13 cellular contexts compared by ENCODE assay signal in genomic region chr6:30707281-30707850, GRCh38. TPM values are rescaled to one million over a fixed set of nuclear protein-coding genes. Genes with fewer than 3 reads are reported as not detected.
DNase-seq lines count a peak whose midpoint lies in the region; ATAC-seq and TF ChIP-seq lines count a peak whose summit lies in the region.
"Had no signal": no experiment of that assay in that cellular context is flagged by ENCODE, and none has a peak within 500 bp of the region (broad histone marks: within the 10 kb centered on the region; RNA-seq: fewer than 3 reads in every experiment).

No MANE protein-coding gene starts in this region.

- TF ChIP-seq CTCF in GM23338 (conservative IDR thresholded peaks at IDR 0.05; ENCODE audit: low read depth in 2 of 2): no peak
- TF ChIP-seq CTCF in SU-DHL-6 (IDR thresholded peaks at IDR 0.05; ENCODE audit: insufficient read depth, low read length, poor library complexity, severe bottlenecking): no peak
- TF ChIP-seq CTCF in tibial nerve (IDR thresholded peaks at IDR 0.05): no peak

- no peak overlapping the region for H3K27ac ChIP-seq in GM23338 (ENCODE audit: low read depth)
- no peak overlapping the region for H3K27ac ChIP-seq in SU-DHL-6 (ENCODE audit: low read depth, low read length)
- peak overlapping the region; percentile 43 for H3K27ac ChIP-seq in mesendoderm (ENCODE audit: low read depth, low read length)
- no peak overlapping the region for H3K27ac ChIP-seq in tibial nerve
- H3K27ac ChIP-seq: epithelial cell of prostate had no signal

- H3K36me3 Mint-ChIP-seq in GM23338 (ENCODE audit: low read depth): peaks cover 83% of the 10 kb centered on the region
- peaks cover 64% of the 10 kb centered on the region for H3K36me3 Mint-ChIP-seq in T-cell

- H3K27me3 ChIP-seq in GM23338 (ENCODE audit: insufficient read depth) (no peaks in the 10 kb centered on the region), SU-DHL-6 (ENCODE audit: low read length) (no peaks in the 10 kb centered on the region), mesendoderm (ENCODE audit: insufficient read depth, low read length, poor library complexity) (no peaks in the 10 kb centered on the region), tibial nerve (no peaks in the 10 kb centered on the region)

- H4K20me1 ChIP-seq in GM23338 (replicated peaks; ENCODE audit: insufficient read depth) (peaks cover 12% of the 10 kb centered on the region), SU-DHL-6 (ENCODE audit: low read depth, low read length) (no peaks in the 10 kb centered on the region)

- TF ChIP-seq POLR2A in tibial nerve (IDR thresholded peaks at IDR 0.05): no peak

- H3K4me3 Mint-ChIP-seq in GM23338: no peak overlapping the region; the same call in 2 of the 3 replicates
- H3K4me3 Mint-ChIP-seq in T-cell: no peak overlapping the region
- H3K4me3 Mint-ChIP-seq: stimulated activated naive CD8-positive, alpha-beta T cell treated with anti-CD3 and anti-CD28 coated beads, Interleukin-15, amount 100 ng/mL, for 72 hours had no signal

- H3K9me2 ChIP-seq in GM23338 (ENCODE audit: insufficient read depth) (no peaks in the 10 kb centered on the region), SU-DHL-6 (replicated peaks; ENCODE audit: insufficient read depth, low read length) (no peaks in the 10 kb centered on the region)

- DNase-seq in GM23338 (ENCODE audit: low spot score) (no peak), NCI-H2081 (lab: John Stamatoyannopoulos, UW) (peak; percentile 52 to 82), mesendoderm (peak; percentile 31), T-cell (no peak), T1000 (lab: John Stamatoyannopoulos, UW) (no peak), tibial nerve (ENCODE audit: low spot score in 2 of 2) (no peak), Kasumi-1 (lab: John Stamatoyannopoulos, UW) (no peak)
- DNase-seq: activated T-cell treated with anti-CD3 and anti-CD28 coated beads, Interleukin-2, amount 50 U/mL, for 1 hour; Caco-2; stimulated activated naive CD8-positive, alpha-beta T cell treated with anti-CD3 and anti-CD28 coated beads, Interleukin-15, amount 100 ng/mL, for 72 hours had no signal

- WGBS in mesendoderm (ENCODE audit: extremely low coverage, insufficient coverage, low lambda C conversion rate): no CpG with 5 or more reads among the region's 6 CpGs
- 82 to 88% methylated on average over 6 of the region's 6 CpGs for WGBS in tibial nerve, 2 donors

- H3K4me3 ChIP-seq in GM23338 (no peak overlapping the region), SU-DHL-6 (ENCODE audit: insufficient read depth, low read length, poor library complexity, severe bottlenecking) (no peak overlapping the region), mesendoderm (ENCODE audit: low read length) (no peak overlapping the region), tibial nerve (no peak overlapping the region)

- no peak overlapping the region for H2BK120ac ChIP-seq in mesendoderm (ENCODE audit: low read depth, low read length)

- H3K79me1 ChIP-seq in mesendoderm (ENCODE audit: low read length): no peaks in the 10 kb centered on the region

- CTCF ChIA-PET in T-cell (lab: Charles Lee): interaction anchor here in 1 of 2 donors (0.6 kb wide), 1 partner anchor 191 kb away, joined by 5 read pairs; no protein-coding TSS in a partner anchor

- peaks cover 22% of the 10 kb centered on the region for H3K36me3 ChIP-seq in GM23338 (ENCODE audit: insufficient read depth)
- H3K36me3 ChIP-seq in SU-DHL-6 (ENCODE audit: low read length): peaks cover 2% of the 10 kb centered on the region; the same call in 1 of the 2 replicates
- H3K36me3 ChIP-seq in mesendoderm (ENCODE audit: control insufficient read depth, insufficient read depth, low read length): peaks cover 3% of the 10 kb centered on the region
- H3K36me3 ChIP-seq in tibial nerve: peaks cover 1 to 100% (median 4%) of the 10 kb centered on the region in 3 donors

- POLR2A ChIA-PET in T-cell (lab: Charles Lee): interaction anchor here in 1 of 2 donors (0.6 kb wide), 1 partner anchor 1447 kb away, joined by 5 read pairs; no protein-coding TSS in a partner anchor

- no peak overlapping the region for H2AK5ac ChIP-seq in mesendoderm (ENCODE audit: low read length)

- peak overlapping the region; percentile 13; the same call in 1 of the 2 replicates for H3K9ac ChIP-seq in SU-DHL-6 (ENCODE audit: low read length)
- H3K9ac ChIP-seq in mesendoderm (ENCODE audit: low read length): no peak overlapping the region

- no peaks in the 10 kb centered on the region; the same call in 1 of the 3 replicates for H3K9me3 Mint-ChIP-seq in GM23338
- H3K9me3 Mint-ChIP-seq in T-cell: no peaks in the 10 kb centered on the region
- H3K9me3 Mint-ChIP-seq: stimulated activated naive CD8-positive, alpha-beta T cell treated with anti-CD3 and anti-CD28 coated beads, Interleukin-15, amount 100 ng/mL, for 72 hours had no signal

- H2BK5ac ChIP-seq in mesendoderm (ENCODE audit: low read length): no peak overlapping the region

- H2AFZ ChIP-seq in GM23338 (no peak overlapping the region), SU-DHL-6 (ENCODE audit: low read depth, low read length, severe bottlenecking) (no peak overlapping the region)

- no peak overlapping the region for H3K18ac ChIP-seq in mesendoderm (ENCODE audit: low read length)

- TF ChIP-seq EP300 in tibial nerve (IDR thresholded peaks at IDR 0.05): no peak

- no peak overlapping the region for H3K4me2 ChIP-seq in GM23338
- no peak overlapping the region for H3K4me2 ChIP-seq in SU-DHL-6 (ENCODE audit: low read depth, low read length, poor library complexity, severe bottlenecking)
- no peak overlapping the region for H3K4me2 ChIP-seq in mesendoderm (ENCODE audit: low read length)

- H3K27ac Mint-ChIP-seq in GM23338: peak overlapping the region; percentile 32; the same call in 1 of the 2 replicates
- no peak overlapping the region for H3K27ac Mint-ChIP-seq in T-cell
- H3K27ac Mint-ChIP-seq: progenitor cell of endocrine pancreas had no signal

- peaks cover 8% of the 10 kb centered on the region for H3K27me3 Mint-ChIP-seq in GM23338 (ENCODE audit: insufficient read depth, low read depth, poor library complexity)
- no peaks in the 10 kb centered on the region for H3K27me3 Mint-ChIP-seq in T-cell
- H3K27me3 Mint-ChIP-seq: progenitor cell of endocrine pancreas; stimulated activated naive CD8-positive, alpha-beta T cell treated with anti-CD3 and anti-CD28 coated beads, Interleukin-15, amount 100 ng/mL, for 72 hours had no signal

- H3F3A ChIP-seq in GM23338 (replicated peaks; ENCODE audit: low read depth) (0 out of 2 replicates have a peak, but pooled peaks cover 3% of the 10 kb centered on the region), SU-DHL-6 (ENCODE audit: insufficient read depth) (0 out of 2 replicates have a peak, but pooled peaks cover 4% of the 10 kb centered on the region)

- H3K4ac ChIP-seq in mesendoderm (ENCODE audit: low read depth, low read length): no peak overlapping the region

- H3K4me1 ChIP-seq in GM23338 (ENCODE audit: insufficient read depth) (no peaks in the 10 kb centered on the region), mesendoderm (ENCODE audit: control insufficient read depth, low read depth, low read length) (no peaks in the 10 kb centered on the region), tibial nerve (no peaks in the 10 kb centered on the region)
- H3K4me1 ChIP-seq: Caco-2 had no signal

- no peak overlapping the region for H3K56ac ChIP-seq in mesendoderm (ENCODE audit: low read length)

- ATAC-seq in GM23338: no peak
- no peak for ATAC-seq in T-cell (replicated peaks in 1 of 4)

- H3K9me3 ChIP-seq in SU-DHL-6 (ENCODE audit: insufficient read depth, low read length): no peaks in the 10 kb centered on the region
- no peaks in the 10 kb centered on the region for H3K9me3 ChIP-seq in tibial nerve
- H3K9me3 ChIP-seq: Caco-2 had no signal

- no peak overlapping the region for H3K23ac ChIP-seq in mesendoderm (ENCODE audit: low read length)

- peaks cover 7% of the 10 kb centered on the region for H3K4me1 Mint-ChIP-seq in GM23338
- peaks cover 5 to 12% (median 10%) of the 10 kb centered on the region in 3 donors for H3K4me1 Mint-ChIP-seq in T-cell

- no peaks in the 10 kb centered on the region for H3K79me2 ChIP-seq in GM23338 (replicated peaks; ENCODE audit: insufficient read depth)
- H3K79me2 ChIP-seq in SU-DHL-6 (ENCODE audit: insufficient read depth, low read length): no peaks in the 10 kb centered on the region
- H3K79me2 ChIP-seq in mesendoderm (ENCODE audit: control insufficient read depth, insufficient read depth, low read length): no peaks in the 10 kb centered on the region

- H4K8ac ChIP-seq in mesendoderm (ENCODE audit: low read depth, low read length): no peak overlapping the region

- H4K5ac ChIP-seq in mesendoderm (ENCODE audit: low read length): no peak overlapping the region

- H2BK15ac ChIP-seq in mesendoderm (replicated peaks; ENCODE audit: low read depth): no peak overlapping the region

TF ChIP-seq in GM23338, 12 proteins besides CTCF, POLR2A, EP300 and RAD21 (continues in another document):
- TF ChIP-seq CREB1 (CRISPR knock-in tag; IDR thresholded peaks at IDR 0.05; ENCODE audit: low read depth): no peak
- no peak for TF ChIP-seq ZNF114 (CRISPR knock-in tag; IDR thresholded peaks at IDR 0.05)

RNA-seq across cellular contexts. Expression of gene MDC1, which starts 9.7 kb away (rescaled TPM):
- total RNA-seq in GM23338 (2014; rRNA removed; shearing (Covaris generic)): 28.9 and 32.7 TPM in 2 replicates
- 17.2 and 19.7 TPM in 2 replicates for polyA plus RNA-seq in GM23338 (2016; fragmentation: Nextera tagmentation; extraction: Ambion mirVana)
- polyA plus RNA-seq in mesendoderm (2013, experiment 1 of 2): 30.4 TPM
- polyA plus RNA-seq in mesendoderm (2013, experiment 2 of 2): 29.4 TPM
- total RNA-seq in T-cell: 10 to 100 TPM; 42.3 to 69.7 (median 53.4) TPM
- 10 to 100 TPM; 21.3 to 36.0 (median 26.2) TPM for total RNA-seq in tibial nerve

RNA-seq across cellular contexts. Expression of gene TUBB, which starts 12.8 kb away (rescaled TPM):
- total RNA-seq in GM23338 (2014; rRNA removed; shearing (Covaris generic)): 1,591 and 1,704 TPM in 2 replicates
- polyA plus RNA-seq in GM23338 (2016; fragmentation: Nextera tagmentation; extraction: Ambion mirVana): 1,041 and 1,059 TPM in 2 replicates
- 1,956 TPM for polyA plus RNA-seq in mesendoderm (2013, experiment 1 of 2)
- polyA plus RNA-seq in mesendoderm (2013, experiment 2 of 2): 1,954 TPM
- total RNA-seq in T-cell: 100 to 1,000 TPM; 108 to 246 (median 202) TPM
- total RNA-seq in tibial nerve: 100 to 1,000 TPM; 152 to 218 (median 207) TPM

RNA-seq across cellular contexts. Expression of gene NRM, which starts 16.6 kb away (rescaled TPM):
- 11.3 and 13.8 TPM in 2 replicates for total RNA-seq in GM23338 (2014; rRNA removed; shearing (Covaris generic))
- polyA plus RNA-seq in GM23338 (2016; fragmentation: Nextera tagmentation; extraction: Ambion mirVana): 29.7 and 33.8 TPM in 2 replicates
- polyA plus RNA-seq in mesendoderm (2013, experiment 1 of 2): 49.8 TPM
- 49.7 TPM for polyA plus RNA-seq in mesendoderm (2013, experiment 2 of 2)
- 1 to 10 TPM; 4.2 to 6.9 (median 5.5) TPM for total RNA-seq in T-cell
- total RNA-seq in tibial nerve: 10 to 100 TPM in 1 of 4 donors, 1 to 10 TPM in 3; 6.0 to 13.3 (median 6.9) TPM

RNA-seq across cellular contexts. Expression of gene PPP1R18, which starts 20.9 kb away (rescaled TPM):
- 18.2 and 19.2 TPM in 2 replicates for total RNA-seq in GM23338 (2014; rRNA removed; shearing (Covaris generic))
- 17.1 and 21.2 TPM in 2 replicates for polyA plus RNA-seq in GM23338 (2016; fragmentation: Nextera tagmentation; extraction: Ambion mirVana)
- polyA plus RNA-seq in mesendoderm (2013, experiment 1 of 2): 32.4 TPM
- 33.3 TPM for polyA plus RNA-seq in mesendoderm (2013, experiment 2 of 2)
- total RNA-seq in T-cell (100 to 1,000 TPM; 109 to 177 (median 156) TPM), tibial nerve (10 to 100 TPM; 26.6 to 48.0 (median 35.5) TPM)

RNA-seq across cellular contexts. Expression of gene DHX16, which starts 34.6 kb away (rescaled TPM):
- total RNA-seq in GM23338 (2014; rRNA removed; shearing (Covaris generic)): 30.8 and 31.3 TPM in 2 replicates
- 16.0 and 16.2 TPM in 2 replicates for polyA plus RNA-seq in GM23338 (2016; fragmentation: Nextera tagmentation; extraction: Ambion mirVana)
- 22.9 TPM for polyA plus RNA-seq in mesendoderm (2013, experiment 1 of 2)
- polyA plus RNA-seq in mesendoderm (2013, experiment 2 of 2): 23.1 TPM
- total RNA-seq in T-cell (10 to 100 TPM; 29.0 to 51.9 (median 46.2) TPM), tibial nerve (10 to 100 TPM; 22.7 to 40.2 (median 29.2) TPM)

Comparison
In these comparisons a context has a peak if more than half of its experiments do, and no peak if none do; other contexts are left out.
1. DNase-seq: peak in NCI-H2081 (2 of 2) and mesendoderm (single experiment); none in GM23338 (single experiment), T-cell (0 of 34), T1000 (single experiment), tibial nerve (0 of 2) and Kasumi-1 (0 of 2).